9 cellular contexts compared by ENCODE assay signal in genomic region chr1:22092026-22092770, GRCh38. TPM values are rescaled to one million over a fixed set of nuclear protein-coding genes. Genes with fewer than 3 reads are reported as not detected.
DNase-seq lines count a peak whose midpoint lies in the region; ATAC-seq, FAIRE-seq and TF ChIP-seq lines count a peak whose summit lies in the region.
"Not testable (repeated sequence)": the region's sequence is repeated elsewhere in the genome, so short reads cannot be mapped to it uniquely, and the experiment has no call there.
"Had no signal": no experiment of that assay in that cellular context is flagged by ENCODE, and none has a peak within 500 bp of the region (broad histone marks: within the 10 kb centered on the region; RNA-seq: fewer than 3 reads in every experiment).

No MANE protein-coding gene starts in this region.

- not testable (repeated sequence) for H3K79me1 ChIP-seq in mesenchymal stem cell (replicated peaks; ENCODE audit: low read length, poor library complexity, severe bottlenecking)

- peak; percentile 77 for FAIRE-seq in endothelial cell of umbilical vein (lab: Jason Lieb, UNC)

- H3K9me3 Mint-ChIP-seq in activated naive CD4-positive, alpha-beta T cell treated with anti-CD3 and anti-CD28 coated beads for 36 hours: not testable (repeated sequence)

- peaks cover 84% of the 10 kb centered on the region for H3K36me3 ChIP-seq in DND-41 (ENCODE audit: insufficient read depth, low read length)
- H3K36me3 ChIP-seq in H7 (replicated peaks; ENCODE audit: control insufficient read depth, insufficient read depth, low read length): not testable (repeated sequence)
- peaks cover 6 to 22% of the 10 kb centered on the region in 2 experiments for H3K36me3 ChIP-seq in endothelial cell of umbilical vein (ENCODE audit: control insufficient read depth in 2 of 2, extremely low read depth in 1 of 2, insufficient read depth in 2 of 2, low read length in 2 of 2)
- H3K36me3 ChIP-seq in mesenchymal stem cell (ENCODE audit: control insufficient read depth in 1 of 2, insufficient read depth in 2 of 2, low read depth in 1 of 2, low read length in 2 of 2): peaks cover 9 to 78% of the 10 kb centered on the region in 2 experiments

- H2BK5ac ChIP-seq in mesenchymal stem cell (ENCODE audit: low read depth, low read length, poor library complexity, severe bottlenecking): not testable (repeated sequence)

- TSS peak; percentile 77 for BruUV-seq in endothelial cell of umbilical vein (replicated peaks; lab: Mats Ljungman, UMichigan)

- DNase-seq in DND-41 (peak; percentile 12), H7 (peak; percentile 62), endothelial cell of umbilical vein (ENCODE audit: low read depth, low spot score) (peak; percentile 76), mesenchymal stem cell (peak; percentile 67)
- DNase-seq in NK-92 treated with Interleukin-12 subunit alpha and Interleukin-12 subunit beta, amount 100 ng/mL, for 24 hours (lab: John Stamatoyannopoulos, UW): peak; percentile 64
- peak; percentile 23 for DNase-seq in activated CD4-positive, CD25-positive, alpha-beta regulatory T cell treated with anti-CD3 and anti-CD28 coated beads, Interleukin-2, amount 50 U/mL, for 16 hours (ENCODE audit: low read depth, low spot score)
- peak; percentile 84 for DNase-seq in activated naive CD4-positive, alpha-beta T cell treated with anti-CD3 and anti-CD28 coated beads for 36 hours
- DNase-seq in stimulated activated CD4-positive, alpha-beta T cell treated with anti-CD3 and anti-CD28 coated beads, TNF-alpha, amount 100 ng/mL, for 48 hours (ENCODE audit: low read depth in 3 of 3): peak in 2 of 3 donors; percentile 33 to 38

- not testable (repeated sequence) for H3K9me3 ChIP-seq in DND-41 (ENCODE audit: insufficient read depth, low read length, severe bottlenecking); endothelial cell of umbilical vein (replicated peaks; ENCODE audit: control insufficient read depth, insufficient read depth, low read length); mesenchymal stem cell (ENCODE audit: control insufficient read depth, low read length)

- H3K4me1 ChIP-seq in DND-41 (ENCODE audit: insufficient read depth, low read length) (peaks cover 24% of the 10 kb centered on the region), endothelial cell of umbilical vein (ENCODE audit: control insufficient read depth, extremely low read depth, insufficient read depth, low read length) (peaks cover 51% of the 10 kb centered on the region)
- not testable (repeated sequence) for H3K4me1 ChIP-seq in mesenchymal stem cell (ENCODE audit: control insufficient read depth, insufficient read depth, low read depth, low read length)

- not testable (repeated sequence) for TF ChIP-seq CTCF in DND-41 (IDR thresholded peaks at IDR 0.05; ENCODE audit: borderline replicate concordance, extremely low read depth, low read length, poor library complexity, severe bottlenecking); endothelial cell of umbilical vein (IDR thresholded peaks at IDR 0.05; ENCODE audit: extremely low read depth in 1 of 2, insufficient read depth in 1 of 2, low read depth in 1 of 2, low read length in 2 of 2)

- not testable (repeated sequence) for TF ChIP-seq POLR2A in endothelial cell of umbilical vein (IDR thresholded peaks at IDR 0.05; ENCODE audit: low read depth, low read length)

- not testable (repeated sequence) for H2BK120ac ChIP-seq in mesenchymal stem cell (ENCODE audit: low read depth, low read length)

- POLR2A ChIA-PET in endothelial cell of umbilical vein (lab: Charles Lee): interaction anchor here (0.6 kb wide), 1 partner anchor 62 kb away, joined by 5 read pairs; no protein-coding TSS in a partner anchor

- not testable (repeated sequence) for H3K23ac ChIP-seq in mesenchymal stem cell (ENCODE audit: low read length in 2 of 2)

- intact Hi-C loops in activated naive CD4-positive, alpha-beta T cell treated with anti-CD3 and anti-CD28 coated beads for 36 hours (cut with micrococcal nuclease): loop anchor here (1.0 kb wide), 4 partner anchors 13 to 73 kb away; no protein-coding TSS in a partner anchor
- intact Hi-C loops in endothelial cell of umbilical vein (cut with micrococcal nuclease): loop anchor here (5.0 kb wide), 1 partner anchor 40 kb away; the partner anchor contains the start of gene CDC42

- not testable (repeated sequence) for H3K14ac ChIP-seq in mesenchymal stem cell (ENCODE audit: low read length in 2 of 2)

- CTCF ChIA-PET in activated naive CD4-positive, alpha-beta T cell treated with anti-CD3 and anti-CD28 coated beads for 36 hours (lab: Charles Lee): interaction anchor here (0.6 to 2.7 kb wide), 7 partner anchors 10 to 187 kb away, joined by 3 to 16 read pairs (median 3); partner anchors contain the start of gene CDC42
- CTCF ChIA-PET in endothelial cell of umbilical vein (lab: Charles Lee): interaction anchor here (0.8 to 2.6 kb wide), 13 partner anchors 9 to 324 kb away, joined by 3 to 12 read pairs (median 3); no protein-coding TSS in a partner anchor

- not testable (repeated sequence) for H2BK12ac ChIP-seq in mesenchymal stem cell (ENCODE audit: low read length in 2 of 2)

- not testable (repeated sequence) for H4K91ac ChIP-seq in mesenchymal stem cell (ENCODE audit: low read length)

- peaks cover 38% of the 10 kb centered on the region for H3K36me3 Mint-ChIP-seq in activated naive CD4-positive, alpha-beta T cell treated with anti-CD3 and anti-CD28 coated beads for 36 hours (ENCODE audit: low read depth)

- peaks cover 53% of the 10 kb centered on the region for H4K20me1 ChIP-seq in DND-41 (ENCODE audit: insufficient read depth, low read length)
- H4K20me1 ChIP-seq in endothelial cell of umbilical vein (replicated peaks; ENCODE audit: control insufficient read depth, extremely low read depth, insufficient read depth, low read length): peaks cover 36% of the 10 kb centered on the region

- H3K27me3 ChIP-seq in DND-41 (ENCODE audit: insufficient read depth, low read length, poor library complexity); H7 (ENCODE audit: control insufficient read depth, insufficient read depth, low read length); endothelial cell of umbilical vein (ENCODE audit: control insufficient read depth in 2 of 2, insufficient read depth in 2 of 2, low read length in 2 of 2); mesenchymal stem cell (ENCODE audit: control insufficient read depth in 1 of 2, insufficient read depth in 1 of 2, low read length in 2 of 2): not testable (repeated sequence)

- H2AK5ac ChIP-seq in mesenchymal stem cell (ENCODE audit: low read length, severe bottlenecking): not testable (repeated sequence)

- H3K4ac ChIP-seq in mesenchymal stem cell (ENCODE audit: low read depth in 1 of 2, low read length in 2 of 2): not testable (repeated sequence)

- not testable (repeated sequence) for H3K4me3 ChIP-seq in DND-41 (ENCODE audit: low read depth in 1 of 2, low read length in 2 of 2); H7 (ENCODE audit: insufficient read depth, low read depth, low read length); endothelial cell of umbilical vein (replicated peaks in 1 of 3; ENCODE audit: insufficient read depth in 1 of 3, low read depth in 1 of 3, low read length in 3 of 3); mesenchymal stem cell (ENCODE audit: insufficient read depth in 1 of 2, low read depth in 1 of 2, low read length in 2 of 2)

- 0% methylated on average over 1 of the region's 3 CpGs for WGBS in mesenchymal stem cell

- ATAC-seq in DND-41 (ENCODE audit: insufficient read depth, low read depth): peak; percentile 73

- not testable (repeated sequence) for H4K8ac ChIP-seq in mesenchymal stem cell (ENCODE audit: low read length)

- H3K27ac ChIP-seq in DND-41 (ENCODE audit: low read length); mesenchymal stem cell (ENCODE audit: low read length, poor library complexity, severe bottlenecking): not testable (repeated sequence)
- peak overlapping the region; percentile 25 for H3K27ac ChIP-seq in endothelial cell of umbilical vein (ENCODE audit: insufficient read depth, low read depth, low read length)

- H2BK15ac ChIP-seq in mesenchymal stem cell (ENCODE audit: low read depth, poor library complexity, severe bottlenecking): not testable (repeated sequence)

- not testable (repeated sequence) for H3K27me3 Mint-ChIP-seq in activated naive CD4-positive, alpha-beta T cell treated with anti-CD3 and anti-CD28 coated beads for 36 hours (ENCODE audit: low read depth)

- H3K79me2 ChIP-seq in DND-41 (ENCODE audit: insufficient read depth, low read length) (peaks cover 57% of the 10 kb centered on the region), endothelial cell of umbilical vein (ENCODE audit: control insufficient read depth, insufficient read depth, low read length) (peaks cover 82% of the 10 kb centered on the region)

- H3K4me2 ChIP-seq in DND-41 (ENCODE audit: insufficient read depth, low read length); mesenchymal stem cell (ENCODE audit: low read length, poor library complexity, severe bottlenecking): not testable (repeated sequence)
- H3K4me2 ChIP-seq in endothelial cell of umbilical vein (ENCODE audit: insufficient read depth, low read length): peak overlapping the region; percentile 29

- H3K18ac ChIP-seq in mesenchymal stem cell (ENCODE audit: low read depth in 1 of 2, low read length in 2 of 2): not testable (repeated sequence)

- not testable (repeated sequence) for H3K9me1 ChIP-seq in endothelial cell of umbilical vein (replicated peaks; ENCODE audit: control insufficient read depth, extremely low read depth, insufficient read depth, low read length)

- H3K4me3 Mint-ChIP-seq in activated naive CD4-positive, alpha-beta T cell treated with anti-CD3 and anti-CD28 coated beads for 36 hours: not testable (repeated sequence)

- dilution Hi-C loops in endothelial cell of umbilical vein (cut with MboI; ENCODE audit: extremely low pct_ligation_motif_present, low sequenced_read_pairs): not testable (repeated sequence)

- peak overlapping the region; percentile 65 for H3K27ac Mint-ChIP-seq in activated naive CD4-positive, alpha-beta T cell treated with anti-CD3 and anti-CD28 coated beads for 36 hours

- H2AFZ ChIP-seq in DND-41 (ENCODE audit: low read depth, low read length); endothelial cell of umbilical vein (ENCODE audit: low read depth, low read length); mesenchymal stem cell (ENCODE audit: low read depth, low read length): not testable (repeated sequence)

- H3K4me1 Mint-ChIP-seq in activated naive CD4-positive, alpha-beta T cell treated with anti-CD3 and anti-CD28 coated beads for 36 hours (ENCODE audit: low read depth): peaks cover 75% of the 10 kb centered on the region

- not testable (repeated sequence) for H3K9ac ChIP-seq in DND-41 (ENCODE audit: low read depth, low read length); endothelial cell of umbilical vein (replicated peaks; ENCODE audit: extremely low read depth, insufficient read depth, low read length); mesenchymal stem cell (ENCODE audit: low read length)

RNA-seq across cellular contexts. Expression of gene CDC42, which starts 39.7 kb away (rescaled TPM):
- total RNA-seq in H7 (2014; rRNA removed; shearing (Covaris generic)): 448 and 499 TPM in 2 replicates
- 100 to 1,000 TPM; 318 to 322 TPM for total RNA-seq in activated naive CD4-positive, alpha-beta T cell treated with anti-CD3 and anti-CD28 coated beads for 36 hours
- total RNA-seq in endothelial cell of umbilical vein: 379 and 381 TPM in 2 replicates
- polyA plus RNA-seq in endothelial cell of umbilical vein: 175 and 199 TPM in 2 replicates
- 259 and 265 TPM in 2 replicates for polyA plus RNA-seq in endothelial cell of umbilical vein (2011; cell fraction: cytosol; rRNA removed)
- polyA plus RNA-seq in endothelial cell of umbilical vein (2011; cell fraction: nucleus; rRNA removed): 133 and 145 TPM in 2 replicates
- polyA plus RNA-seq in endothelial cell of umbilical vein (2012): 427 and 679 TPM in 2 replicates
- 398 and 458 TPM in 2 replicates for polyA minus RNA-seq in endothelial cell of umbilical vein
- polyA minus RNA-seq in endothelial cell of umbilical vein (2011; cell fraction: cytosol; rRNA and poly(A)+ RNA removed): 88.2 TPM
- polyA minus RNA-seq in endothelial cell of umbilical vein (2011; cell fraction: nucleus; rRNA and poly(A)+ RNA removed): 67.2 and 82.6 TPM in 2 replicates
- 316 TPM for polyA plus RNA-seq in mesenchymal stem cell (2013, experiment 1 of 2)
- 326 TPM for polyA plus RNA-seq in mesenchymal stem cell (2013, experiment 2 of 2)

RNA-seq across cellular contexts. Expression of gene WNT4, which starts 50.7 kb away (rescaled TPM):
- 0.33 and 0.94 TPM in 2 replicates for total RNA-seq in H7 (2014; rRNA removed; shearing (Covaris generic))
- not detected for total RNA-seq in activated naive CD4-positive, alpha-beta T cell treated with anti-CD3 and anti-CD28 coated beads for 36 hours
- total RNA-seq in endothelial cell of umbilical vein: not detected in 2 replicates
- 0.06 and 0.08 TPM in 2 replicates for polyA plus RNA-seq in endothelial cell of umbilical vein
- polyA plus RNA-seq in endothelial cell of umbilical vein (2011; cell fraction: cytosol; rRNA removed): 0.04 and 0.06 TPM in 2 replicates
- polyA plus RNA-seq in endothelial cell of umbilical vein (2011; cell fraction: nucleus; rRNA removed): 0.14 TPM in 1 of 2 replicates, not detected in the other
- polyA plus RNA-seq in endothelial cell of umbilical vein (2012): 0.15 and 0.16 TPM in 2 replicates
- 0.06 and 0.10 TPM in 2 replicates for polyA minus RNA-seq in endothelial cell of umbilical vein
- not detected for polyA minus RNA-seq in endothelial cell of umbilical vein (2011; cell fraction: cytosol; rRNA and poly(A)+ RNA removed)
- polyA minus RNA-seq in endothelial cell of umbilical vein (2011; cell fraction: nucleus; rRNA and poly(A)+ RNA removed): not detected in 2 replicates
- polyA plus RNA-seq in mesenchymal stem cell (2013, experiment 1 of 2): 2.9 TPM
- 3.2 TPM for polyA plus RNA-seq in mesenchymal stem cell (2013, experiment 2 of 2)
- total RNA-seq: ascending aorta had no signal

Comparison
In these comparisons a context has a peak if more than half of its experiments do, and no peak if none do; other contexts are left out.
1. DNase-seq: peak in every context shown above with its lines; median percentile 84 in activated naive CD4-positive, alpha-beta T cell treated with anti-CD3 and anti-CD28 coated beads for 36 hours; 76 in endothelial cell of umbilical vein; 67 in mesenchymal stem cell; 64 in NK-92 treated with Interleukin-12 subunit alpha and Interleukin-12 subunit beta, amount 100 ng/mL, for 24 hours; 62 in H7; 36 in stimulated activated CD4-positive, alpha-beta T cell treated with anti-CD3 and anti-CD28 coated beads, TNF-alpha, amount 100 ng/mL, for 48 hours; 23 in activated CD4-positive, CD25-positive, alpha-beta regulatory T cell treated with anti-CD3 and anti-CD28 coated beads, Interleukin-2, amount 50 U/mL, for 16 hours; 12 in DND-41.